ENCODE assay signal across 18 cellular contexts in the genomic region with DNA sequence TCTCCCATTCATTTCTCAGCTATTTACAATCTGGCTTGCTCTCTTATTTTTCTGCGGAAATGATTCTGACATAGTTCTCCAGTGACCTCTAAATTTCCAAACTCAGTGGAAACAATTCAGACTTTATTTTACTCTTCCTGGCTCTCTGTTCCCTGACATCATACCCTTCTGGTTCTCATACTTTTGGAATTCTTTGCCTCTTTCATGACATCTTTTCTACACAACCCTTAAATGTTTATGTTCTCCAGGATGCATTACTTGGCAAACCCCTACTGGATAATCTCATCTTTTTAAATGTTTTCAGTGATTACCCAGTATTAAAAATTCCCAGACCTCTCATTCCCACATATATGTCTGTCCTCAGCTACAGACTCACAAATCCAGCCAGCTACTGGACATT. TPM values are rescaled to one million over a fixed set of nuclear protein-coding genes. Genes with fewer than 3 reads are reported as not detected.
DNase-seq lines count a peak whose midpoint lies in the region; ATAC-seq and TF ChIP-seq lines count a peak whose summit lies in the region.
"Had no signal": no experiment of that assay in that cellular context is flagged by ENCODE, and none has a peak within 500 bp of the region (broad histone marks: within the 10 kb centered on the region; RNA-seq: fewer than 3 reads in every experiment).

No MANE protein-coding gene starts in this region.

- TF ChIP-seq CTCF in fibroblast of lung (conservative IDR thresholded peaks at IDR 0.05 in 1 of 2, IDR thresholded peaks at IDR 0.05 in 1 of 2; ENCODE audit: low read depth in 1 of 2, low read length in 2 of 2): no peak

- H3K27me3 ChIP-seq in fibroblast of lung (ENCODE audit: control insufficient read depth, insufficient read depth, low read length) (no peaks in the 10 kb centered on the region), aorta (ENCODE audit: control insufficient read depth in 1 of 2, insufficient read depth in 2 of 2, low read length in 1 of 2) (no peaks in the 10 kb centered on the region)

- no peaks in the 10 kb centered on the region for H3K9me3 ChIP-seq in fibroblast of lung (ENCODE audit: control insufficient read depth, insufficient read depth, low read depth, low read length)
- no peaks in the 10 kb centered on the region for H3K9me3 ChIP-seq in aorta (ENCODE audit: control insufficient read depth, low read length)

- ATAC-seq in Right ventricle myocardium inferior (peak; percentile 66), aorta (ENCODE audit: low FRiP score) (peak; percentile 79), HG02759 (IDR thresholded peaks at IDR 0.05; ENCODE audit: unreplicated experiment) (no peak)
- ATAC-seq in naive thymus-derived CD8-positive, alpha-beta T cell: no peak
- ATAC-seq: activated CD8-positive, alpha-beta T cell treated with anti-CD3 and anti-CD28 coated beads for 36 hours; natural killer cell; stimulated activated naive CD8-positive, alpha-beta T cell treated with anti-CD3 and anti-CD28 coated beads, Interleukin-15, Interleukin-2, amounts not matched to agents 100 U/mL and 50 U/mL, for 24 hours; T-helper 17 cell had no signal

- POLR2A ChIA-PET in naive thymus-derived CD8-positive, alpha-beta T cell (lab: Charles Lee): no interaction called here

- no peak overlapping the region for H3K9ac ChIP-seq in fibroblast of lung (ENCODE audit: insufficient read depth, low read length)

- H3K79me2 ChIP-seq in fibroblast of lung (ENCODE audit: control insufficient read depth, insufficient read depth, low read length): no peaks in the 10 kb centered on the region

- no peak overlapping the region for H3K4me3 Mint-ChIP-seq in naive thymus-derived CD8-positive, alpha-beta T cell
- H3K4me3 Mint-ChIP-seq: activated CD8-positive, alpha-beta T cell treated with anti-CD3 and anti-CD28 coated beads for 36 hours; activated naive CD8-positive, alpha-beta T cell; endodermal cell; natural killer cell; T-helper 17 cell had no signal

- no peaks in the 10 kb centered on the region for H4K20me1 ChIP-seq in fibroblast of lung (ENCODE audit: control insufficient read depth, extremely low read depth, insufficient read depth, low read length)

- H2AFZ ChIP-seq in fibroblast of lung (ENCODE audit: low read length): no peak overlapping the region

- peaks cover 0 to 9% (median 0%) of the 10 kb centered on the region in 5 donors for H3K27me3 Mint-ChIP-seq in naive thymus-derived CD8-positive, alpha-beta T cell

- WGBS in aorta, 2 donors: 2 to 5% methylated on average over 1 of the region's 1 CpG

- no peak overlapping the region for H3K4me2 ChIP-seq in fibroblast of lung (ENCODE audit: extremely low read depth, insufficient read depth, low read length)

- no peaks in the 10 kb centered on the region for H3K36me3 Mint-ChIP-seq in naive thymus-derived CD8-positive, alpha-beta T cell
- H3K36me3 Mint-ChIP-seq: activated naive CD8-positive, alpha-beta T cell; natural killer cell had no signal

- intact Hi-C loops in Right ventricle myocardium inferior (cut with DNase I) (no loop called here), cardiac septum (cut with DNase I) (no loop called here), aorta (cut with DNase I) (loop anchor here in 1 of 2 donors (2.0 to 5.0 kb wide), 3 partner anchors 24 to 47 kb away; partner anchors contain the start of gene PLSCR4)

- no peak overlapping the region for H3K27ac Mint-ChIP-seq in naive thymus-derived CD8-positive, alpha-beta T cell
- H3K27ac Mint-ChIP-seq: activated CD8-positive, alpha-beta T cell treated with anti-CD3 and anti-CD28 coated beads for 36 hours; activated naive CD8-positive, alpha-beta T cell; endodermal cell; natural killer cell; T-helper 17 cell had no signal

- H3K9me3 Mint-ChIP-seq in naive thymus-derived CD8-positive, alpha-beta T cell: no peaks in the 10 kb centered on the region
- H3K9me3 Mint-ChIP-seq: activated CD8-positive, alpha-beta T cell treated with anti-CD3 and anti-CD28 coated beads for 36 hours had no signal

- H3K27ac ChIP-seq in fibroblast of lung (ENCODE audit: insufficient read depth, low read length) (no peak overlapping the region), aorta (ENCODE audit: low read depth in 1 of 2, low read length in 2 of 2) (peak overlapping the region in 1 of 2 donors; percentile 97)

- H3K4me1 Mint-ChIP-seq in naive thymus-derived CD8-positive, alpha-beta T cell: no peaks in the 10 kb centered on the region
- H3K4me1 Mint-ChIP-seq: natural killer cell, T-helper 17 cell had no signal

- no peaks in the 10 kb centered on the region for H3K4me1 ChIP-seq in fibroblast of lung (ENCODE audit: control insufficient read depth, extremely low read depth, insufficient read depth, low read length)
- H3K4me1 ChIP-seq in aorta (ENCODE audit: control insufficient read depth in 1 of 2, insufficient read depth in 2 of 2, low read length in 2 of 2): peaks cover 2 to 4% of the 10 kb centered on the region in 2 donors

- H3K36me3 ChIP-seq in fibroblast of lung (ENCODE audit: control insufficient read depth, insufficient read depth, low read length): no peaks in the 10 kb centered on the region
- H3K36me3 ChIP-seq in aorta (ENCODE audit: control insufficient read depth in 1 of 2, insufficient read depth in 2 of 2, low read length in 1 of 2): no peaks in the 10 kb centered on the region

- H3K4me3 ChIP-seq in fibroblast of lung (replicated peaks in 1 of 4; ENCODE audit: control extremely low read depth in 1 of 4, insufficient read depth in 1 of 4, low read depth in 3 of 4, low read length in 4 of 4): no peak overlapping the region
- no peak overlapping the region for H3K4me3 ChIP-seq in aorta (ENCODE audit: low read length in 2 of 2)

- no peak for DNase-seq in Right ventricle myocardium inferior (ENCODE audit: missing footprints)
- DNase-seq in cardiac septum (ENCODE audit: low spot score): no peak
- peak; percentile 91 to 94 for DNase-seq in fibroblast of lung (ENCODE audit: low read depth in 2 of 2)
- peak; percentile 74 for DNase-seq in non-pigmented ciliary epithelial cell (ENCODE audit: low read depth)
- no peak for DNase-seq in aorta
- no peak for DNase-seq in SW 1271 (lab: John Stamatoyannopoulos, UW)
- no peak for DNase-seq in naive thymus-derived CD8-positive, alpha-beta T cell
- DNase-seq: activated CD8-positive, alpha-beta T cell treated with anti-CD3 and anti-CD28 coated beads for 36 hours; DMS79 treated with DMSO at 0.1 percent for 48 hours; endodermal cell; KBM-7; natural killer cell; NCI-H2081; stimulated activated CD4-positive, alpha-beta T cell treated with anti-CD3 and anti-CD28 coated beads, Interleukin-1b, Interleukin-23, amount 100 ng/mL, for 48 hours; stimulated activated naive CD8-positive, alpha-beta T cell treated with anti-CD3 and anti-CD28 coated beads, Interleukin-15, Interleukin-2, amounts not matched to agents 100 U/mL and 50 U/mL, for 24 hours; T-helper 17 cell had no signal

RNA-seq across cellular contexts. Expression of gene PLSCR4, which starts 23.9 kb away (rescaled TPM):
- 20.3 TPM for total RNA-seq in Right ventricle myocardium inferior
- total RNA-seq in cardiac septum: 14.2 TPM
- 25.7 and 36.7 TPM in 2 replicates for total RNA-seq in fibroblast of lung
- polyA plus RNA-seq in fibroblast of lung: 27.4 and 57.6 TPM in 2 replicates
- 14.4 and 25.8 TPM in 2 replicates for polyA plus RNA-seq in fibroblast of lung (2012)
- 29.0 and 32.4 TPM in 2 replicates for polyA minus RNA-seq in fibroblast of lung (ENCODE audit: low replicate concordance)
- 100 to 1,000 TPM in 1 of 2 donors, 10 to 100 TPM in 1; 69.7 to 135 TPM for total RNA-seq in aorta
- polyA plus RNA-seq in aorta: 10 to 100 TPM; 33.1 to 65.8 TPM
- total RNA-seq in naive thymus-derived CD8-positive, alpha-beta T cell: not detected
- not detected for polyA plus RNA-seq in naive thymus-derived CD8-positive, alpha-beta T cell
- total RNA-seq: activated CD8-positive, alpha-beta T cell treated with anti-CD3 and anti-CD28 coated beads for 36 hours had no signal

Comparison
In these comparisons a context has a peak if more than half of its experiments do, and no peak if none do; other contexts are left out.
1. ATAC-seq: peak in Right ventricle myocardium inferior (single experiment) and aorta (single experiment); none in HG02759 (single experiment) and naive thymus-derived CD8-positive, alpha-beta T cell (0 of 2).
2. DNase-seq: peak in fibroblast of lung (2 of 2) and non-pigmented ciliary epithelial cell (single experiment); none in Right ventricle myocardium inferior (single experiment), cardiac septum (single experiment), aorta (0 of 2), SW 1271 (0 of 2) and naive thymus-derived CD8-positive, alpha-beta T cell (0 of 10).
3. RNA of gene PLSCR4, which starts 23.9 kb away (total RNA-seq): 69.7 to 135 TPM in aorta, 25.7 to 36.7 TPM in fibroblast of lung, 20.3 TPM in Right ventricle myocardium inferior (single experiment) and 14.2 TPM in cardiac septum (single experiment); not detected in naive thymus-derived CD8-positive, alpha-beta T cell; every median in the first group is over 10 times any median in the second.